ENCODE assay signal across 1 cellular context in genomic region chr11:119376197-119376847, GRCh38.
A peak's percentile ranks its signal among the peaks of the same experiment; 100 is the strongest.
TF ChIP-seq lines count a peak whose summit lies in the region.

No MANE protein-coding gene starts in this region.

TF ChIP-seq in HepG2, 621 proteins besides CTCF, POLR2A, EP300 and RAD21 (continued from another document and continues in another):
- TF ChIP-seq RFXANK (CRISPR knock-in tag; IDR thresholded peaks at IDR 0.05), result no peak
- TF ChIP-seq, protein P1, sequence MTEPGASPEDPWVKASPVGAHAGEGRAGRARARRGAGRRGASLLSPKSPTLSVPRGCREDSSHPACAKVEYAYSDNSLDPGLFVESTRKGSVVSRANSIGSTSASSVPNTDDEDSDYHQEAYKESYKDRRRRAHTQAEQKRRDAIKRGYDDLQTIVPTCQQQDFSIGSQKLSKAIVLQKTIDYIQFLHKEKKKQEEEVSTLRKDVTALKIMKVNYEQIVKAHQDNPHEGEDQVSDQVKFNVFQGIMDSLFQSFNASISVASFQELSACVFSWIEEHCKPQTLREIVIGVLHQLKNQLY (CRISPR knock-in tag; IDR thresholded peaks at IDR 0.05), result peak; percentile 41; the same call in 1 of the 2 replicates
- TF ChIP-seq KDM5B (CRISPR knock-in tag; IDR thresholded peaks at IDR 0.05; ENCODE audit: borderline replicate concordance), result 0 out of 2 replicates have a peak, but pooled peaks have one; percentile 26
- 0 out of 2 replicates have a peak, but pooled peaks have one; percentile 29 for TF ChIP-seq ZSCAN9 (CRISPR knock-in tag; IDR thresholded peaks at IDR 0.05; ENCODE audit: borderline replicate concordance)
- TF ChIP-seq, protein P2, sequence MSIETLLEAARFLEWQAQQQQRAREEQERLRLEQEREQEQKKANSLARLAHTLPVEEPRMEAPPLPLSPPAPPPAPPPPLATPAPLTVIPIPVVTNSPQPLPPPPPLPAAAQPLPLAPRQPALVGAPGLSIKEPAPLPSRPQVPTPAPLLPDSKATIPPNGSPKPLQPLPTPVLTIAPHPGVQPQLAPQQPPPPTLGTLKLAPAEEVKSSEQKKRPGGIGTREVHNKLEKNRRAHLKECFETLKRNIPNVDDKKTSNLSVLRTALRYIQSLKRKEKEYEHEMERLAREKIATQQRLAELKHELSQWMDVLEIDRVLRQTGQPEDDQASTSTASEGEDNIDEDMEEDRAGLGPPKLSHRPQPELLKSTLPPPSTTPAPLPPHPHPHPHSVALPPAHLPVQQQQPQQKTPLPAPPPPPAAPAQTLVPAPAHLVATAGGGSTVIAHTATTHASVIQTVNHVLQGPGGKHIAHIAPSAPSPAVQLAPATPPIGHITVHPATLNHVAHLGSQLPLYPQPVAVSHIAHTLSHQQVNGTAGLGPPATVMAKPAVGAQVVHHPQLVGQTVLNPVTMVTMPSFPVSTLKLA (IDR thresholded peaks at IDR 0.05), result peak; percentile 45; the same call in 1 of the 2 replicates
- TF ChIP-seq, protein P3, sequence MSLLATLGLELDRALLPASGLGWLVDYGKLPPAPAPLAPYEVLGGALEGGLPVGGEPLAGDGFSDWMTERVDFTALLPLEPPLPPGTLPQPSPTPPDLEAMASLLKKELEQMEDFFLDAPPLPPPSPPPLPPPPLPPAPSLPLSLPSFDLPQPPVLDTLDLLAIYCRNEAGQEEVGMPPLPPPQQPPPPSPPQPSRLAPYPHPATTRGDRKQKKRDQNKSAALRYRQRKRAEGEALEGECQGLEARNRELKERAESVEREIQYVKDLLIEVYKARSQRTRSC (CRISPR knock-in tag; IDR thresholded peaks at IDR 0.05; ENCODE audit: low read depth), result no peak
- peak; percentile 73; the same call in 1 of the 2 replicates for TF ChIP-seq TFAP4 (IDR thresholded peaks at IDR 0.05; ENCODE audit: borderline replicate concordance, low read depth)
- TF ChIP-seq KAT2B (IDR thresholded peaks at IDR 0.05; ENCODE audit: borderline replicate concordance, low read depth, low read length), result no peak
- TF ChIP-seq FOXK2 (IDR thresholded peaks at IDR 0.05), result no peak
- no peak for TF ChIP-seq MLXIP (CRISPR knock-in tag; IDR thresholded peaks at IDR 0.05; ENCODE audit: borderline replicate concordance)
- TF ChIP-seq HIC2 (CRISPR knock-in tag; IDR thresholded peaks at IDR 0.05; ENCODE audit: low read depth), result peak; percentile 98
- TF ChIP-seq FOSL1 (CRISPR knock-in tag; IDR thresholded peaks at IDR 0.05; ENCODE audit: borderline replicate concordance), result no peak
- no peak for TF ChIP-seq ZBTB43 (CRISPR knock-in tag; conservative IDR thresholded peaks at IDR 0.05)
- no peak for TF ChIP-seq ZNF160 (CRISPR knock-in tag; IDR thresholded peaks at IDR 0.05)
- TF ChIP-seq NFYC (CRISPR knock-in tag; IDR thresholded peaks at IDR 0.05), result peak; percentile 58
- TF ChIP-seq GMEB1 (CRISPR knock-in tag; IDR thresholded peaks at IDR 0.05; ENCODE audit: borderline replicate concordance), result no peak
- no peak for TF ChIP-seq MTA3 (CRISPR knock-in tag; IDR thresholded peaks at IDR 0.05)
- no peak for TF ChIP-seq POLR2AphosphoS2 (IDR thresholded peaks at IDR 0.05; ENCODE audit: low read depth, low read length)
- TF ChIP-seq ZMYM3 (CRISPR knock-in tag; IDR thresholded peaks at IDR 0.05), result no peak
- TF ChIP-seq SMAD1 (CRISPR knock-in tag; IDR thresholded peaks at IDR 0.05; ENCODE audit: borderline replicate concordance, low read depth), result no peak; the same call in 1 of the 2 replicates
- no peak for TF ChIP-seq YEATS2 (CRISPR knock-in tag; IDR thresholded peaks at IDR 0.05; ENCODE audit: borderline replicate concordance)
- TF ChIP-seq, protein P4, sequence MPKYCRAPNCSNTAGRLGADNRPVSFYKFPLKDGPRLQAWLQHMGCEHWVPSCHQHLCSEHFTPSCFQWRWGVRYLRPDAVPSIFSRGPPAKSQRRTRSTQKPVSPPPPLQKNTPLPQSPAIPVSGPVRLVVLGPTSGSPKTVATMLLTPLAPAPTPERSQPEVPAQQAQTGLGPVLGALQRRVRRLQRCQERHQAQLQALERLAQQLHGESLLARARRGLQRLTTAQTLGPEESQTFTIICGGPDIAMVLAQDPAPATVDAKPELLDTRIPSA (CRISPR knock-in tag; IDR thresholded peaks at IDR 0.05; ENCODE audit: borderline replicate concordance), result no peak
- TF ChIP-seq MTA1 (CRISPR knock-in tag; IDR thresholded peaks at IDR 0.05; ENCODE audit: borderline replicate concordance), result peak; percentile 70; the same call in 1 of the 2 replicates
- TF ChIP-seq ZNF441 (CRISPR knock-in tag; IDR thresholded peaks at IDR 0.05; ENCODE audit: borderline replicate concordance), result no peak
- peak; percentile 95 for TF ChIP-seq SAP130 (CRISPR knock-in tag; IDR thresholded peaks at IDR 0.05; ENCODE audit: low read depth)
- TF ChIP-seq ARID2 (CRISPR knock-in tag; IDR thresholded peaks at IDR 0.05; ENCODE audit: borderline replicate concordance), result no peak
- no peak for TF ChIP-seq ZNF530 (CRISPR knock-in tag; IDR thresholded peaks at IDR 0.05; ENCODE audit: low read depth)
- TF ChIP-seq CERS6 (CRISPR knock-in tag; IDR thresholded peaks at IDR 0.05), result no peak
- no peak for TF ChIP-seq AKAP8 (CRISPR knock-in tag; IDR thresholded peaks at IDR 0.05)
- no peak for TF ChIP-seq TOE1 (CRISPR knock-in tag; IDR thresholded peaks at IDR 0.05)
- TF ChIP-seq HOXA9 (CRISPR knock-in tag; IDR thresholded peaks at IDR 0.05; ENCODE audit: borderline replicate concordance), result peak; percentile 38; the same call in 1 of the 2 replicates
- no peak for TF ChIP-seq MBD4 (IDR thresholded peaks at IDR 0.05; ENCODE audit: borderline replicate concordance, low read length)
- TF ChIP-seq HNRNPUL1 (IDR thresholded peaks at IDR 0.05; ENCODE audit: low read depth, low read length), result no peak
- no peak for TF ChIP-seq ZNF569 (CRISPR knock-in tag; IDR thresholded peaks at IDR 0.05; ENCODE audit: borderline replicate concordance)
- TF ChIP-seq HCFC1 (IDR thresholded peaks at IDR 0.05; ENCODE audit: low read depth, low read length), result no peak
- no peak for TF ChIP-seq MLLT10 (CRISPR knock-in tag; IDR thresholded peaks at IDR 0.05)
- TF ChIP-seq MED8 (CRISPR knock-in tag; IDR thresholded peaks at IDR 0.05; ENCODE audit: insufficient replicate concordance), result peak; percentile 58
- TF ChIP-seq, protein P5, sequence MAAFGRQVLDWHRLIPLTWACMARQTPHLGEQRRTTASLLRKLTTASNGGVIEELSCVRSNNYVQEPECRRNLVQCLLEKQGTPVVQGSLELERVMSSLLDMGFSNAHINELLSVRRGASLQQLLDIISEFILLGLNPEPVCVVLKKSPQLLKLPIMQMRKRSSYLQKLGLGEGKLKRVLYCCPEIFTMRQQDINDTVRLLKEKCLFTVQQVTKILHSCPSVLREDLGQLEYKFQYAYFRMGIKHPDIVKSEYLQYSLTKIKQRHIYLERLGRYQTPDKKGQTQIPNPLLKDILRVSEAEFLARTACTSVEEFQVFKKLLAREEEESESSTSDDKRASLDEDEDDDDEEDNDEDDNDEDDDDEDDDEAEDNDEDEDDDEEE (CRISPR knock-in tag; IDR thresholded peaks at IDR 0.05), result no peak
- 0 out of 2 replicates have a peak, but pooled peaks have one; percentile 43 for TF ChIP-seq ZFP82 (CRISPR knock-in tag; IDR thresholded peaks at IDR 0.05; ENCODE audit: borderline replicate concordance)
- no peak for TF ChIP-seq ZNF713 (CRISPR knock-in tag; IDR thresholded peaks at IDR 0.05)
- TF ChIP-seq SMARCE1 (IDR thresholded peaks at IDR 0.05; ENCODE audit: borderline replicate concordance), result no peak
- no peak for TF ChIP-seq CENPBD1 (CRISPR knock-in tag; IDR thresholded peaks at IDR 0.05; ENCODE audit: borderline replicate concordance, low read depth)
- no peak for TF ChIP-seq ZFYVE20 (CRISPR knock-in tag; IDR thresholded peaks at IDR 0.05; ENCODE audit: borderline replicate concordance, low read depth)
- TF ChIP-seq ZBTB21 (CRISPR knock-in tag; IDR thresholded peaks at IDR 0.05), result peak; percentile 27; the same call in 1 of the 2 replicates
- TF ChIP-seq ZNF292 (CRISPR knock-in tag; IDR thresholded peaks at IDR 0.05; ENCODE audit: borderline replicate concordance, low read depth), result peak; percentile 60; the same call in 1 of the 2 replicates
- 0 out of 2 replicates have a peak, but pooled peaks have one; percentile 42 for TF ChIP-seq SOX5 (CRISPR knock-in tag; IDR thresholded peaks at IDR 0.05; ENCODE audit: borderline replicate concordance)
- no peak for TF ChIP-seq ISX (CRISPR knock-in tag; conservative IDR thresholded peaks at IDR 0.05)
- TF ChIP-seq KLF6 (CRISPR knock-in tag; IDR thresholded peaks at IDR 0.05), result 0 out of 2 replicates have a peak, but pooled peaks have one; percentile 26
